Comparison of ENCODE assay signal across 21 cellular contexts in the genomic region with DNA sequence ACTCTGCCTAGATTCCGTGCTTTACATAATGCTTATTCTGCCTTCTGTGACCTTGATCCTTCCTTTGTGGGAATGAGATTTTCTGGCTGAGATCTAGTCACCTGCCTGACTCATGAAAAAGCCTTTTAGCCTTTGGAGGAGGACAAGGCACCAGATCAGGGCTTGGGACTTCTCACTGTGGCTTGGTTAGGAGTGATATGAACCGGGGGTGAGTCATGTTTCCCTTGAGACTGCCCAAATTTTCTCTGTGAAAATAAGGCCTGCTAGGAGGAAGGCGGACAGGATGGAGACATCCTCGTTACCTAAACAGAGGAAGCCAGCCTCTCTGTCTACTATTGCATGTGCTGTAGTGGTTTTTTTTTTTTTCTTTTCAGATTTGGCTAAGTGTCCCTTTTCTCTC. TPM values are rescaled to one million over a fixed set of nuclear protein-coding genes. Genes with fewer than 3 reads are reported as not detected.
A peak's percentile ranks its signal among the peaks of the same experiment; 100 is the strongest.
DNase-seq lines count a peak whose midpoint lies in the region; ATAC-seq, FAIRE-seq and TF ChIP-seq lines count a peak whose summit lies in the region.
"Had no signal": no experiment of that assay in that cellular context is flagged by ENCODE, and none has a peak within 500 bp of the region (broad histone marks: within the 10 kb centered on the region; RNA-seq: fewer than 3 reads in every experiment).

No MANE protein-coding gene starts in this region.

- no peaks in the 10 kb centered on the region for H3K9me2 ChIP-seq in MM.1S (replicated peaks; ENCODE audit: insufficient read depth, low read length)
- H3K9me2 ChIP-seq: SK-N-SH had no signal

- H3K9ac ChIP-seq in H1 (replicated peaks in 1 of 4; ENCODE audit: extremely low read depth in 1 of 4, low read depth in 3 of 4, low read length in 3 of 4) (no peak overlapping the region), MM.1S (ENCODE audit: low read length) (no peak overlapping the region)
- H3K9ac ChIP-seq: parathyroid adenoma, SK-N-SH had no signal

- no peak overlapping the region for H2BK5ac ChIP-seq in H1 (ENCODE audit: low read depth, low read length)

- no peak overlapping the region for H3K4me3 ChIP-seq in H1 (ENCODE audit: extremely low read depth in 1 of 4, insufficient read depth in 2 of 4, low read depth in 3 of 4, low read length in 4 of 4)
- no peak overlapping the region for H3K4me3 ChIP-seq in MM.1S (ENCODE audit: low read length)

- no peak overlapping the region for H2AK5ac ChIP-seq in H1 (ENCODE audit: low read depth, low read length)

- H3K56ac ChIP-seq in H1 (replicated peaks; ENCODE audit: insufficient read length, low read depth, low read length) = no peak overlapping the region

- POLR2A ChIA-PET in H1 (lab: Charles Lee; ENCODE audit: partially characterized antibody) = no interaction called here

- TF ChIP-seq EP300 in H1 (IDR thresholded peaks at IDR 0.05; ENCODE audit: borderline replicate concordance in 1 of 2, low read depth in 2 of 2, low read length in 2 of 2) = no peak

- no peak overlapping the region for H3K4ac ChIP-seq in H1 (replicated peaks; ENCODE audit: insufficient read length, low read depth, low read length)

- H4K5ac ChIP-seq in H1 (ENCODE audit: insufficient read length, low read depth, low read length) = no peak overlapping the region

- H2BK15ac ChIP-seq in H1 (ENCODE audit: low read length) = no peak overlapping the region

- 87% methylated on average over 4 of the region's 4 CpGs; no CpG with 5 or more reads in 1 of the 2 experiments for WGBS in H1 (ENCODE audit: extremely low coverage in 1 of 2, insufficient coverage in 1 of 2, insufficient read length in 1 of 2, insufficient replicate concordance in 2 of 2, low coverage in 1 of 2, low lambda C conversion rate in 2 of 2, missing lambda C conversion rate in 1 of 2), 2 experiments

- H4K20me1 ChIP-seq in H1 (replicated peaks in 1 of 2; ENCODE audit: control insufficient read depth in 1 of 2, insufficient read depth in 2 of 2, low read length in 2 of 2) (no peaks in the 10 kb centered on the region), MM.1S (ENCODE audit: insufficient read depth, low read length) (no peaks in the 10 kb centered on the region)

- ATAC-seq in HG03039 (IDR thresholded peaks at IDR 0.05; ENCODE audit: unreplicated experiment) = no peak

- H2AFZ ChIP-seq in H1 (ENCODE audit: low read length) (peak overlapping the region; percentile 48; the same call in 1 of the 2 replicates), MM.1S (ENCODE audit: low read length) (no peak overlapping the region)
- H2AFZ ChIP-seq: parathyroid adenoma had no signal

- no peak overlapping the region for H3K27ac ChIP-seq in H1 (ENCODE audit: low read depth, low read length)
- no peak overlapping the region for H3K27ac ChIP-seq in MM.1S (ENCODE audit: low read length)
- H3K27ac ChIP-seq: parathyroid adenoma had no signal

- no peaks in the 10 kb centered on the region for H3K9me3 ChIP-seq in H1 (ENCODE audit: insufficient read depth in 2 of 2, low read depth in 1 of 2, low read length in 1 of 2)
- no peaks in the 10 kb centered on the region for H3K9me3 ChIP-seq in MM.1S (replicated peaks; ENCODE audit: insufficient read depth, low read length)
- H3K9me3 ChIP-seq: SK-N-SH had no signal

- no peaks in the 10 kb centered on the region for H3K36me3 ChIP-seq in H1 (ENCODE audit: control insufficient read depth in 2 of 4, insufficient read depth in 4 of 4, low read length in 3 of 4)
- H3K36me3 ChIP-seq in MM.1S (replicated peaks; ENCODE audit: insufficient read depth, low read length) = no peaks in the 10 kb centered on the region

- H3K4me1 ChIP-seq in H1 (replicated peaks in 1 of 4; ENCODE audit: control insufficient read depth in 3 of 4, insufficient read depth in 4 of 4, low read length in 3 of 4) (no peaks in the 10 kb centered on the region), MM.1S (ENCODE audit: low read length) (no peaks in the 10 kb centered on the region)
- H3K4me1 ChIP-seq: parathyroid adenoma had no signal

- H2BK20ac ChIP-seq in H1 (ENCODE audit: low read length) = no peak overlapping the region

- H2BK120ac ChIP-seq in H1 (replicated peaks; ENCODE audit: low read depth, low read length) = no peak overlapping the region

- H3K14ac ChIP-seq in H1 (ENCODE audit: insufficient read length) = no peak overlapping the region

- H3K23me2 ChIP-seq in H1 (ENCODE audit: low read depth, low read length) = peaks cover 2% of the 10 kb centered on the region; the same call in 1 of the 2 replicates

- H3K18ac ChIP-seq in H1 (ENCODE audit: extremely low read depth, low read length) = no peak overlapping the region

- H3K79me2 ChIP-seq in H1 (ENCODE audit: control insufficient read depth in 1 of 2, insufficient read depth in 2 of 2, low read length in 2 of 2) (no peaks in the 10 kb centered on the region), MM.1S (ENCODE audit: low read length) (no peaks in the 10 kb centered on the region)
- H3K79me2 ChIP-seq: parathyroid adenoma had no signal

- DNase-seq in AML-193 (lab: John Stamatoyannopoulos, UW) = peak; percentile 50 to 61
- DNase-seq in HCEC 1CT = peak; percentile 15
- peak; percentile 22 for DNase-seq in NCI-H69 (lab: John Stamatoyannopoulos, UW)
- no peak for DNase-seq in H1 (ENCODE audit: low read depth in 1 of 2, low spot score in 2 of 2)
- no peak for DNase-seq in mesenteric fat pad (ENCODE audit: low spot score)
- no peak for DNase-seq in NCI-H524 (lab: John Stamatoyannopoulos, UW)
- no peak for DNase-seq in MM.1S
- DNase-seq: activated CD4-positive, alpha-beta T cell treated with anti-CD3 and anti-CD28 coated beads, Interleukin-2, amount 10 ng/mL, durations not matched to agents 24 days and 14 days; caudate nucleus; CD8-positive, alpha-beta memory T cell; effector CD4-positive, alpha-beta T cell; hippocampal formation; kidney; naive B cell; NCI-H2029; SK-N-SH; stimulated activated CD4-positive, alpha-beta T cell treated with anti-CD3 and anti-CD28 coated beads, Interleukin-2, amount 100 ng/mL, for 24 hours had no signal

- H2BK12ac ChIP-seq in H1 (ENCODE audit: low read depth, low read length) = no peak overlapping the region

- no peak overlapping the region for H3K23ac ChIP-seq in H1 (ENCODE audit: insufficient read length)

- CTCF ChIA-PET in H1 (lab: Charles Lee; ENCODE audit: partially characterized antibody) = no interaction called here

- H3K4me2 ChIP-seq in H1 (ENCODE audit: insufficient read depth in 1 of 2, low read depth in 2 of 2, low read length in 2 of 2) (no peak overlapping the region), MM.1S (ENCODE audit: low read depth, low read length) (no peak overlapping the region)
- H3K4me2 ChIP-seq: SK-N-SH had no signal

- H3F3A ChIP-seq in MM.1S (ENCODE audit: insufficient read depth, low read length) = no peaks in the 10 kb centered on the region

- no peak for TF ChIP-seq RAD21 in H1 (IDR thresholded peaks at IDR 0.05 in 1 of 2, conservative IDR thresholded peaks at IDR 0.05 in 1 of 2; ENCODE audit: low read depth in 2 of 2, low read length in 2 of 2)

- TF ChIP-seq CTCF in H1 (IDR thresholded peaks at IDR 0.05; ENCODE audit: control extremely low read depth in 1 of 3, insufficient read depth in 1 of 3, low read depth in 1 of 3, low read length in 3 of 3) (no peak), MM.1S (IDR thresholded peaks at IDR 0.05; ENCODE audit: low read length) (no peak)

- FAIRE-seq in H1 (lab: Jason Lieb, UNC) = no peak
- FAIRE-seq: kidney had no signal

- H3K79me1 ChIP-seq in H1 (ENCODE audit: low read depth, low read length) = no peaks in the 10 kb centered on the region

- no peaks in the 10 kb centered on the region for H3K27me3 ChIP-seq in H1 (replicated peaks in 1 of 4; ENCODE audit: control insufficient read depth in 3 of 4, extremely low read depth in 1 of 4, insufficient read depth in 3 of 4, low read length in 3 of 4)
- no peaks in the 10 kb centered on the region for H3K27me3 ChIP-seq in MM.1S (replicated peaks; ENCODE audit: insufficient read depth, low read length)

- no peak overlapping the region for H4K91ac ChIP-seq in H1 (replicated peaks; ENCODE audit: insufficient read length, low read length)

- H4K8ac ChIP-seq in H1 (ENCODE audit: extremely low read depth, insufficient read depth, low read length) = no peak overlapping the region

- no peak for TF ChIP-seq POLR2A in H1 (IDR thresholded peaks at IDR 0.05; ENCODE audit: control extremely low read depth in 1 of 2, low read depth in 2 of 2, low read length in 2 of 2)

TF ChIP-seq in H1, 55 proteins besides CTCF, POLR2A, EP300 and RAD21 (continues in another document):
- no peak for TF ChIP-seq NANOG (IDR thresholded peaks at IDR 0.05; ENCODE audit: insufficient read depth, low read depth, low read length, poor library complexity, severe bottlenecking)
- TF ChIP-seq SP1 (IDR thresholded peaks at IDR 0.05; ENCODE audit: low read depth, low read length) = no peak
- TF ChIP-seq CHD1 (IDR thresholded peaks at IDR 0.05; ENCODE audit: low read depth, low read length) = no peak
- no peak for TF ChIP-seq SAP30 (IDR thresholded peaks at IDR 0.05; ENCODE audit: insufficient read depth, insufficient replicate concordance, low read length)
- no peak for TF ChIP-seq SIX5 (IDR thresholded peaks at IDR 0.05; ENCODE audit: low read depth, low read length)
- no peak for TF ChIP-seq KDM1A (IDR thresholded peaks at IDR 0.05; ENCODE audit: borderline replicate concordance, low read length)
- TF ChIP-seq NRF1 (IDR thresholded peaks at IDR 0.05; ENCODE audit: low read depth, low read length) = no peak
- no peak for TF ChIP-seq MAFK (IDR thresholded peaks at IDR 0.05; ENCODE audit: low read depth, low read length)
- no peak for TF ChIP-seq RFX5 (IDR thresholded peaks at IDR 0.05; ENCODE audit: borderline replicate concordance, low read depth, low read length)
- TF ChIP-seq EGR1 (IDR thresholded peaks at IDR 0.05; ENCODE audit: borderline replicate concordance, low read depth, low read length) = no peak

RNA-seq across cellular contexts. Expression of a gene that starts 57.8 kb away (rescaled TPM):
- not detected in 2 replicates for total RNA-seq in H1 (2021; fragmentation: NEBNext Ultra II Directional; extraction: Animal tissue kit (Norgen Biotek cat#: 25700))
- 0.02 TPM in 1 of 2 replicates, not detected in the other for polyA plus RNA-seq in H1 (2011; rRNA removed)
- not detected for polyA plus RNA-seq in H1 (2011; cell fraction: cytosol; rRNA removed)
- polyA plus RNA-seq in H1 (2011; cell fraction: nucleus; rRNA removed) = not detected
- polyA plus RNA-seq in H1 (2012, experiment 1 of 2) = 0.13 TPM in 1 of 4 replicates, not detected in the others
- 0.07 TPM for polyA plus RNA-seq in H1 (2012, experiment 2 of 2)
- polyA plus RNA-seq in H1 (2013, experiment 1 of 2) = not detected
- polyA plus RNA-seq in H1 (2013, experiment 2 of 2) = not detected
- polyA minus RNA-seq in H1 (2011; rRNA and poly(A)+ RNA removed) = not detected in 2 replicates
- not detected for polyA minus RNA-seq in H1 (2011; cell fraction: cytosol; rRNA and poly(A)+ RNA removed)
- polyA minus RNA-seq in H1 (2011; cell fraction: nucleus; rRNA and poly(A)+ RNA removed) = not detected
- total RNA-seq in mesenteric fat pad = 0.13 TPM
- total RNA-seq: activated CD4-positive, alpha-beta T cell treated with anti-CD3 and anti-CD28 coated beads, Interleukin-2, amount 10 ng/mL, durations not matched to agents 24 days and 14 days; CD8-positive, alpha-beta memory T cell; G401; kidney; lung microvascular endothelial cell had no signal
- polyA plus RNA-seq: CD8-positive, alpha-beta memory T cell; SK-N-SH had no signal

Comparison
In these comparisons a context has a peak if more than half of its experiments do, and no peak if none do; other contexts are left out.
1. DNase-seq: peak in AML-193 (2 of 2), HCEC 1CT (single experiment) and NCI-H69 (single experiment); none in H1 (0 of 2), mesenteric fat pad (single experiment), NCI-H524 (0 of 2) and MM.1S (single experiment).